ENCODE assay signal across 8 cellular contexts in the genomic region with DNA sequence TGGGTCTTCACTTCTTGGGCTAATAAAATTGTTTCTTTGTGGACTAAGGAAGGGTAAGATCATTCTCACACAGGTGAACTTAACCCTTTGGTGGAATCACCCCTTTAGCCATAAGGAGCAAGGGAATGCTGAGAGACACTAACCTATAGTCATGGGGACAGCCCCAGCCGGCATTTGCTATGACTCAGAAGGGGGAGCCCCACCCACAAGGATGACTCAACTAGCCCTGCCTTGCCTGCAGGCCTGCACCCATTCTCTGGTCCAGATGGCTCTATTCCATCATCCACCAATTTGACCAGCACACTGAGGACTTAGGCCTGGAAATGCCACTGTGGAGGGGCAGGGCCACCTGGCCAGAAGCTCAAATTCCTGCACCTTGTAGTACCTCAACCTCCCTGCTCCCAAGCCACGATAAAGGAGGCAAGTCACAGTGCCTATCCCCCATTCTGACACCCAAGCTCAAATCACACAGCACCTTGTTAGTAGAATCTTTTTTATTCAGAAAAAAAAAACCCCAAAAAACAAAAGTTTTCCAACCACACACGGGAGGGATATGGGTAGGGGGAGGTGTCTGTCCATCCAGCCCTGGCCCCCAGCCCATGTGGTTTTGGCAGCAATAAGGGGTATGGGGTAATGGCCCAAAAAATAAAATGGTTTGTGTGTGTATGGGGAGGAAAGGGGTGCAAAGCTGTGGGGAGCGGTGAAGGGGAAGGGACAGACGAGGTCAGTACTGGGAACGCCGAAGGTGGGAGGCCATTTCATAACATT. TPM values are rescaled to one million over a fixed set of nuclear protein-coding genes. Genes with fewer than 3 reads are reported as not detected.
A peak's percentile ranks its signal among the peaks of the same experiment; 100 is the strongest.
DNase-seq lines count a peak whose midpoint lies in the region; TF ChIP-seq lines count a peak whose summit lies in the region.

No MANE protein-coding gene starts in this region.

- no peaks in the 10 kb centered on the region for H3K9me3 ChIP-seq in SK-N-SH
- H3K9me3 ChIP-seq in right atrium auricular region, result no peaks in the 10 kb centered on the region

- H3K36me3 ChIP-seq in BJ (ENCODE audit: control insufficient read depth, insufficient read depth, low read length) (peaks cover 20% of the 10 kb centered on the region), SK-N-SH (replicated peaks in 1 of 2; ENCODE audit: control insufficient read depth in 1 of 2, insufficient read depth in 2 of 2, low read length in 1 of 2) (peaks cover 37 to 40% of the 10 kb centered on the region in 2 experiments), right atrium auricular region (peaks cover 40% of the 10 kb centered on the region)

- no peaks in the 10 kb centered on the region for H3K9me2 ChIP-seq in SK-N-SH

- peak overlapping the region; percentile 99 for H3K27ac Mint-ChIP-seq in activated naive CD8-positive, alpha-beta T cell treated with anti-CD3 and anti-CD28 coated beads for 36 hours

- peaks cover 72% of the 10 kb centered on the region for H3K36me3 Mint-ChIP-seq in activated naive CD8-positive, alpha-beta T cell treated with anti-CD3 and anti-CD28 coated beads for 36 hours

- no peaks in the 10 kb centered on the region for H3K9me3 Mint-ChIP-seq in activated naive CD8-positive, alpha-beta T cell treated with anti-CD3 and anti-CD28 coated beads for 36 hours

- POLR2A ChIA-PET in BJ (lab: Charles Lee) (interaction anchor here (1.0 kb wide), 1 partner anchor 22 kb away, joined by 3 read pairs; a partner anchor contains a TSS), SK-N-SH (lab: Yijun Ruan, JAX) (interaction anchor here (0.6 to 4.3 kb wide), 3 partner anchors 18 to 25 kb away, joined by 3 to 32 read pairs (median 3); a partner anchor contains a TSS)

- peak in 1 of 2 experiments; percentile 25; a peak in 1 of 4 replicates for TF ChIP-seq EP300 in SK-N-SH (IDR thresholded peaks at IDR 0.05; ENCODE audit: borderline replicate concordance in 1 of 2, low read depth in 1 of 2, low read length in 1 of 2)

- peaks cover 18 to 33% of the 10 kb centered on the region in 2 experiments for H3K4me1 ChIP-seq in SK-N-SH (ENCODE audit: control insufficient read depth in 1 of 2, insufficient read depth in 2 of 2, low read depth in 1 of 2, low read length in 1 of 2)
- H3K4me1 ChIP-seq in right atrium auricular region, result peaks cover 0 to 65% of the 10 kb centered on the region in 2 donors

- H2AFZ ChIP-seq in SK-N-SH (ENCODE audit: low read depth), result no peak overlapping the region

- TF ChIP-seq RAD21 in SK-N-SH (IDR thresholded peaks at IDR 0.05; ENCODE audit: low read length), result no peak

- CTCF ChIA-PET in BJ (lab: Yijun Ruan, JAX), result interaction anchor here (1.0 to 1.5 kb wide), 2 partner anchors 21 to 43 kb away, joined by 5 read pairs; no protein-coding TSS in a partner anchor
- CTCF ChIA-PET in SK-N-SH (lab: Yijun Ruan, JAX), result interaction anchor here (0.5 to 1.1 kb wide), 3 partner anchors 22 to 155 kb away, joined by 3 read pairs; a partner anchor contains a TSS

- DNase-seq in BJ (ENCODE audit: low read depth) (peak; percentile 55), HFF-Myc (ENCODE audit: extremely low read depth, low read depth) (peak; percentile 81), SK-N-SH (no peak), right atrium auricular region (ENCODE audit: low spot score) (peak; percentile 93), NCI-H2171 treated with DMSO at 0.1 percent for 48 hours (lab: John Stamatoyannopoulos, UW) (no peak), NCI-H748 treated with DMSO at 0.1 percent for 48 hours (lab: John Stamatoyannopoulos, UW) (no peak)
- peak; percentile 87 for DNase-seq in activated naive CD8-positive, alpha-beta T cell treated with anti-CD3 and anti-CD28 coated beads for 36 hours

- 42% methylated on average over 7 of the region's 7 CpGs for WGBS in SK-N-SH (ENCODE audit: low lambda C conversion rate)

- H3K79me2 ChIP-seq in SK-N-SH (ENCODE audit: insufficient read depth), result peaks cover 81% of the 10 kb centered on the region

- H3K4me3 Mint-ChIP-seq in activated naive CD8-positive, alpha-beta T cell treated with anti-CD3 and anti-CD28 coated beads for 36 hours, result peak overlapping the region; percentile 94

- peaks cover 47% of the 10 kb centered on the region for H3K4me1 Mint-ChIP-seq in activated naive CD8-positive, alpha-beta T cell treated with anti-CD3 and anti-CD28 coated beads for 36 hours

- H3K4me3 ChIP-seq in BJ (ENCODE audit: low read depth, low read length) (peak overlapping the region; percentile 92), HFF-Myc (replicated peaks; ENCODE audit: low read depth, low read length) (peak overlapping the region; percentile 97), SK-N-SH (ENCODE audit: low read depth in 2 of 2, low read length in 1 of 2) (peak overlapping the region; percentile 79 to 99), right atrium auricular region (no peak overlapping the region), skin epidermis (peak overlapping the region in 6 of 7 experiments; percentile 91 to 100 (median 99))

- TF ChIP-seq CTCF in BJ (IDR thresholded peaks at IDR 0.05; ENCODE audit: insufficient read depth, low read depth, low read length) (no peak), HFF-Myc (IDR thresholded peaks at IDR 0.05; ENCODE audit: low read depth, low read length, missing control alignments) (no peak), SK-N-SH (IDR thresholded peaks at IDR 0.05) (no peak), right atrium auricular region (IDR thresholded peaks at IDR 0.05) (no peak)

- peak overlapping the region; percentile 98 for H3K4me2 ChIP-seq in SK-N-SH

- peaks cover 75% of the 10 kb centered on the region for H3F3A ChIP-seq in SK-N-SH (replicated peaks; ENCODE audit: insufficient read depth)

- peaks cover 45% of the 10 kb centered on the region for H4K20me1 ChIP-seq in SK-N-SH (ENCODE audit: insufficient read depth)

- H3K27me3 Mint-ChIP-seq in activated naive CD8-positive, alpha-beta T cell treated with anti-CD3 and anti-CD28 coated beads for 36 hours, result peaks cover 20% of the 10 kb centered on the region

- H3K27me3 ChIP-seq in BJ (ENCODE audit: control insufficient read depth, insufficient read depth, low read length) (no peaks in the 10 kb centered on the region), SK-N-SH (ENCODE audit: insufficient read depth) (no peaks in the 10 kb centered on the region), right atrium auricular region (no peaks in the 10 kb centered on the region)

- H3K9ac ChIP-seq in SK-N-SH, result peak overlapping the region; percentile 41; the same call in 1 of the 2 replicates

- H3K27ac ChIP-seq in SK-N-SH (ENCODE audit: low read depth in 2 of 2, low read length in 1 of 2), result peak overlapping the region; percentile 63 to 97
- H3K27ac ChIP-seq in right atrium auricular region, result peak overlapping the region; percentile 63 to 98
- peak overlapping the region in 20 of 21 experiments; percentile 45 to 100 (median 98) for H3K27ac ChIP-seq in skin epidermis

TF ChIP-seq in SK-N-SH, 30 proteins besides CTCF, POLR2A, EP300 and RAD21 (continues in another document):
- TF ChIP-seq ELF1 (IDR thresholded peaks at IDR 0.05), result no peak
- peak; percentile 52 for TF ChIP-seq NFIC (IDR thresholded peaks at IDR 0.05; ENCODE audit: borderline replicate concordance)

RNA-seq across cellular contexts. Expression of a gene that starts 3.0 kb away (rescaled TPM):
- polyA plus RNA-seq in BJ (2011; rRNA removed), result 1,656 and 1,791 TPM in 2 replicates
- polyA minus RNA-seq in BJ (2011; rRNA and poly(A)+ RNA removed), result 781 and 1,093 TPM in 2 replicates
- polyA plus RNA-seq in SK-N-SH (2012; rRNA removed), result 1,627 and 2,484 TPM in 2 replicates
- polyA plus RNA-seq in SK-N-SH (2012; cell fraction: cytosol; rRNA removed), result 1,556 and 1,614 TPM in 2 replicates
- 620 and 931 TPM in 2 replicates for polyA plus RNA-seq in SK-N-SH (2012; cell fraction: nucleus; rRNA removed)
- total RNA-seq in activated naive CD8-positive, alpha-beta T cell treated with anti-CD3 and anti-CD28 coated beads for 36 hours, result 1,000 to 10,000 TPM; 1,791 to 1,802 TPM
- total RNA-seq in right atrium auricular region, result 100 to 1,000 TPM; 218 to 425 TPM

RNA-seq across cellular contexts. Expression of a gene that starts 5.3 kb away (rescaled TPM):
- polyA plus RNA-seq in BJ (2011; rRNA removed) (69.9 and 73.5 TPM in 2 replicates), SK-N-SH (2012; rRNA removed) (96.5 and 115 TPM in 2 replicates)
- polyA minus RNA-seq in BJ (2011; rRNA and poly(A)+ RNA removed), result 44.6 and 69.0 TPM in 2 replicates
- polyA plus RNA-seq in SK-N-SH (2012; cell fraction: cytosol; rRNA removed), result 60.0 and 80.4 TPM in 2 replicates
- polyA plus RNA-seq in SK-N-SH (2012; cell fraction: nucleus; rRNA removed), result 108 and 121 TPM in 2 replicates
- total RNA-seq in activated naive CD8-positive, alpha-beta T cell treated with anti-CD3 and anti-CD28 coated beads for 36 hours, result 100 to 1,000 TPM; 165 to 166 TPM
- 10 to 100 TPM; 66.9 to 68.6 TPM for total RNA-seq in right atrium auricular region

RNA-seq across cellular contexts. Expression of a gene that starts 5.5 kb away (rescaled TPM):
- polyA plus RNA-seq in BJ (2011; rRNA removed) (38.5 and 70.7 TPM in 2 replicates), SK-N-SH (2012; rRNA removed) (58.5 and 82.8 TPM in 2 replicates)
- polyA minus RNA-seq in BJ (2011; rRNA and poly(A)+ RNA removed), result 41.0 and 48.4 TPM in 2 replicates
- 32.7 and 50.3 TPM in 2 replicates for polyA plus RNA-seq in SK-N-SH (2012; cell fraction: cytosol; rRNA removed)
- 45.5 and 51.0 TPM in 2 replicates for polyA plus RNA-seq in SK-N-SH (2012; cell fraction: nucleus; rRNA removed)
- total RNA-seq in activated naive CD8-positive, alpha-beta T cell treated with anti-CD3 and anti-CD28 coated beads for 36 hours, result 10 to 100 TPM; 80.9 to 89.3 TPM
- total RNA-seq in right atrium auricular region, result 100 to 1,000 TPM in 1 of 2 donors, 10 to 100 TPM in 1; 99.5 to 188 TPM

RNA-seq across cellular contexts. Expression of a gene that starts 5.6 kb away (rescaled TPM):
- polyA plus RNA-seq in BJ (2011; rRNA removed) (3.8 and 5.9 TPM in 2 replicates), SK-N-SH (2012; rRNA removed) (29.2 and 32.5 TPM in 2 replicates)
- 1.0 and 1.5 TPM in 2 replicates for polyA minus RNA-seq in BJ (2011; rRNA and poly(A)+ RNA removed)
- 9.0 and 10.7 TPM in 2 replicates for polyA plus RNA-seq in SK-N-SH (2012; cell fraction: cytosol; rRNA removed)
- 214 and 261 TPM in 2 replicates for polyA plus RNA-seq in SK-N-SH (2012; cell fraction: nucleus; rRNA removed)
- 10 to 100 TPM; 27.8 to 30.7 TPM for total RNA-seq in activated naive CD8-positive, alpha-beta T cell treated with anti-CD3 and anti-CD28 coated beads for 36 hours
- 100 to 1,000 TPM; 235 to 563 TPM for total RNA-seq in right atrium auricular region

RNA-seq across cellular contexts. Expression of a gene that starts 13.3 kb away (rescaled TPM):
- polyA plus RNA-seq in BJ (2011; rRNA removed), result not detected in 2 replicates
- polyA minus RNA-seq in BJ (2011; rRNA and poly(A)+ RNA removed), result not detected in 2 replicates
- not detected in 2 replicates for polyA plus RNA-seq in SK-N-SH (2012; rRNA removed)
- polyA plus RNA-seq in SK-N-SH (2012; cell fraction: cytosol; rRNA removed), result not detected in 2 replicates
- polyA plus RNA-seq in SK-N-SH (2012; cell fraction: nucleus; rRNA removed), result not detected in 2 replicates
- not detected for total RNA-seq in activated naive CD8-positive, alpha-beta T cell treated with anti-CD3 and anti-CD28 coated beads for 36 hours
- not detected for total RNA-seq in right atrium auricular region

Comparison
In these comparisons a context has a peak if more than half of its experiments do, and no peak if none do; other contexts are left out.
1. DNase-seq: peak in BJ (single experiment), HFF-Myc (single experiment), activated naive CD8-positive, alpha-beta T cell treated with anti-CD3 and anti-CD28 coated beads for 36 hours (single experiment) and right atrium auricular region (single experiment); none in SK-N-SH (single experiment), NCI-H2171 treated with DMSO at 0.1 percent for 48 hours (single experiment) and NCI-H748 treated with DMSO at 0.1 percent for 48 hours (single experiment).
2. H3K4me3 ChIP-seq: peak in BJ (single experiment), HFF-Myc (single experiment), SK-N-SH (2 of 2) and skin epidermis (6 of 7); none in right atrium auricular region (0 of 2).
3. RNA of a gene that starts 3.0 kb away (total RNA-seq): 1,791 to 1,802 TPM in activated naive CD8-positive, alpha-beta T cell treated with anti-CD3 and anti-CD28 coated beads for 36 hours; 218 to 425 TPM in right atrium auricular region; every median in the first group is over 4 times any median in the second.
4. Peak in every context shown above with its lines, with median percentiles within 50 percentile points of each other: H3K27ac ChIP-seq.